Comparison of ENCODE assay signal across 8 cellular contexts in genomic region chr22:49825944-49826602, GRCh38. TPM values are rescaled to one million over a fixed set of nuclear protein-coding genes. Genes with fewer than 3 reads are reported as not detected.
DNase-seq lines count a peak whose midpoint lies in the region; ATAC-seq, FAIRE-seq and TF ChIP-seq lines count a peak whose summit lies in the region.

No MANE protein-coding gene starts in this region.

- no peaks in the 10 kb centered on the region for H3K27me3 ChIP-seq in endothelial cell of umbilical vein (ENCODE audit: control insufficient read depth in 2 of 2, insufficient read depth in 2 of 2, low read length in 2 of 2)
- H3K27me3 ChIP-seq in upper lobe of left lung = no peaks in the 10 kb centered on the region

- H3K27ac ChIP-seq in KOPT-K1 (ENCODE audit: low read depth, low read length, poor library complexity, severe bottlenecking) (peak overlapping the region; percentile 76), endothelial cell of umbilical vein (ENCODE audit: insufficient read depth, low read depth, low read length) (peak overlapping the region; percentile 55), upper lobe of left lung (peak overlapping the region; percentile 89 to 98 (median 94))

- no peak for TF ChIP-seq EP300 in upper lobe of left lung (IDR thresholded peaks at IDR 0.05)

- peaks cover 35% of the 10 kb centered on the region for H3K36me3 Mint-ChIP-seq in activated CD8-positive, alpha-beta T cell treated with anti-CD3 and anti-CD28 coated beads for 36 hours (ENCODE audit: low read depth)

- H3K9me3 Mint-ChIP-seq in activated CD8-positive, alpha-beta T cell treated with anti-CD3 and anti-CD28 coated beads for 36 hours = peaks cover 2% of the 10 kb centered on the region

- BruUV-seq in endothelial cell of umbilical vein (replicated peaks; lab: Mats Ljungman, UMichigan) = TSS peak; percentile 26

- peaks cover 11% of the 10 kb centered on the region for H4K20me1 ChIP-seq in endothelial cell of umbilical vein (replicated peaks; ENCODE audit: control insufficient read depth, extremely low read depth, insufficient read depth, low read length)

- no peak overlapping the region for H2AFZ ChIP-seq in endothelial cell of umbilical vein (ENCODE audit: low read depth, low read length)

- dilution Hi-C loops in endothelial cell of umbilical vein (cut with MboI; ENCODE audit: extremely low pct_ligation_motif_present, low sequenced_read_pairs) = no loop called here

- no peak for TF ChIP-seq POLR2A in endothelial cell of umbilical vein (IDR thresholded peaks at IDR 0.05; ENCODE audit: low read depth, low read length)
- peak in 1 of 4 donors; percentile 29 for TF ChIP-seq POLR2A in upper lobe of left lung (IDR thresholded peaks at IDR 0.05)

- H3K36me3 ChIP-seq in KOPT-K1 (ENCODE audit: insufficient read depth, low read length) = peaks cover 47% of the 10 kb centered on the region
- peaks cover 15 to 29% of the 10 kb centered on the region in 2 experiments for H3K36me3 ChIP-seq in endothelial cell of umbilical vein (ENCODE audit: control insufficient read depth in 2 of 2, extremely low read depth in 1 of 2, insufficient read depth in 2 of 2, low read length in 2 of 2)
- H3K36me3 ChIP-seq in upper lobe of left lung = peaks cover 18 to 37% (median 26%) of the 10 kb centered on the region in 4 donors

- H3K27me3 Mint-ChIP-seq in activated CD8-positive, alpha-beta T cell treated with anti-CD3 and anti-CD28 coated beads for 36 hours = no peaks in the 10 kb centered on the region

- peak; percentile 90 for DNase-seq in activated CD8-positive, alpha-beta T cell treated with anti-CD3 and anti-CD28 coated beads for 36 hours
- DNase-seq in endothelial cell of umbilical vein (ENCODE audit: low read depth, low spot score) (peak; percentile 15), omental fat pad (ENCODE audit: low spot score) (no peak), upper lobe of left lung (peak in 1 of 2 donors; percentile 77), midbrain (lab: John Stamatoyannopoulos, UW) (no peak), SKM-1 (lab: John Stamatoyannopoulos, UW; ENCODE audit: unreplicated experiment) (no peak)

- peak overlapping the region; percentile 90 for H3K4me3 Mint-ChIP-seq in activated CD8-positive, alpha-beta T cell treated with anti-CD3 and anti-CD28 coated beads for 36 hours

- peaks cover 51% of the 10 kb centered on the region for H3K4me1 Mint-ChIP-seq in activated CD8-positive, alpha-beta T cell treated with anti-CD3 and anti-CD28 coated beads for 36 hours (ENCODE audit: low read depth)

- H3K4me2 ChIP-seq in endothelial cell of umbilical vein (ENCODE audit: insufficient read depth, low read length) = peak overlapping the region; percentile 79

- H3K9me1 ChIP-seq in endothelial cell of umbilical vein (replicated peaks; ENCODE audit: control insufficient read depth, extremely low read depth, insufficient read depth, low read length) = no peaks in the 10 kb centered on the region

- H3K4me1 ChIP-seq in endothelial cell of umbilical vein (ENCODE audit: control insufficient read depth, extremely low read depth, insufficient read depth, low read length) (peaks cover 10% of the 10 kb centered on the region), upper lobe of left lung (peaks cover 30 to 48% (median 31%) of the 10 kb centered on the region in 4 donors)

- H3K9ac ChIP-seq in endothelial cell of umbilical vein (replicated peaks; ENCODE audit: extremely low read depth, insufficient read depth, low read length) = peak overlapping the region; percentile 90

- POLR2A ChIA-PET in activated CD8-positive, alpha-beta T cell treated with anti-CD3 and anti-CD28 coated beads for 36 hours (lab: Charles Lee) = interaction anchor here (0.8 to 1.7 kb wide), 16 partner anchors 9 to 365 kb away, joined by 3 to 7 read pairs (median 4); no protein-coding TSS in a partner anchor
- POLR2A ChIA-PET in endothelial cell of umbilical vein (lab: Charles Lee) = no interaction called here

- H3K9me3 ChIP-seq in KOPT-K1 (ENCODE audit: insufficient read depth, low read length, poor library complexity, severe bottlenecking) (no peaks in the 10 kb centered on the region), endothelial cell of umbilical vein (replicated peaks; ENCODE audit: control insufficient read depth, insufficient read depth, low read length) (no peaks in the 10 kb centered on the region), upper lobe of left lung (no peaks in the 10 kb centered on the region)

- ATAC-seq in activated CD8-positive, alpha-beta T cell treated with anti-CD3 and anti-CD28 coated beads for 36 hours = peak; percentile 88
- ATAC-seq in omental fat pad (ENCODE audit: low FRiP score) (peak; percentile 13), upper lobe of left lung (ENCODE audit: low FRiP score in 2 of 2) (no peak), HG02588 (IDR thresholded peaks at IDR 0.05; ENCODE audit: unreplicated experiment) (no peak)

- H3K4me3 ChIP-seq in endothelial cell of umbilical vein (replicated peaks in 1 of 3; ENCODE audit: insufficient read depth in 1 of 3, low read depth in 1 of 3, low read length in 3 of 3) (peak overlapping the region; percentile 56 to 93 (median 89)), upper lobe of left lung (peak overlapping the region; percentile 63 to 97 (median 86))

- intact Hi-C loops in activated CD8-positive, alpha-beta T cell treated with anti-CD3 and anti-CD28 coated beads for 36 hours (cut with micrococcal nuclease) = no loop called here
- intact Hi-C loops in endothelial cell of umbilical vein (cut with micrococcal nuclease) = no loop called here

- H3K79me2 ChIP-seq in endothelial cell of umbilical vein (ENCODE audit: control insufficient read depth, insufficient read depth, low read length) = peaks cover 60% of the 10 kb centered on the region

- CTCF ChIA-PET in activated CD8-positive, alpha-beta T cell treated with anti-CD3 and anti-CD28 coated beads for 36 hours (lab: Charles Lee) = no interaction called here
- CTCF ChIA-PET in endothelial cell of umbilical vein (lab: Charles Lee) = no interaction called here

- peak overlapping the region; percentile 95 for H3K27ac Mint-ChIP-seq in activated CD8-positive, alpha-beta T cell treated with anti-CD3 and anti-CD28 coated beads for 36 hours

- no peak for FAIRE-seq in endothelial cell of umbilical vein (lab: Jason Lieb, UNC)

- 15 to 17% methylated on average over 10 to 28 of the region's 31 CpGs for WGBS in upper lobe of left lung, 2 donors

- no peak for TF ChIP-seq CTCF in activated CD8-positive, alpha-beta T cell treated with anti-CD3 and anti-CD28 coated beads for 36 hours (IDR thresholded peaks at IDR 0.05)
- TF ChIP-seq CTCF in endothelial cell of umbilical vein (IDR thresholded peaks at IDR 0.05; ENCODE audit: extremely low read depth in 1 of 2, insufficient read depth in 1 of 2, low read depth in 1 of 2, low read length in 2 of 2) (no peak), omental fat pad (IDR thresholded peaks at IDR 0.05) (no peak), upper lobe of left lung (IDR thresholded peaks at IDR 0.05) (no peak)

TF ChIP-seq in endothelial cell of umbilical vein, 7 proteins besides CTCF, POLR2A, EP300 and RAD21:
- TF ChIP-seq MAX (IDR thresholded peaks at IDR 0.05; ENCODE audit: insufficient read depth, insufficient read length) = no peak
- no peak for TF ChIP-seq JUN (IDR thresholded peaks at IDR 0.05; ENCODE audit: borderline replicate concordance, insufficient read depth, insufficient read length, low read depth)
- no peak for TF ChIP-seq EZH2 (IDR thresholded peaks at IDR 0.05; ENCODE audit: borderline replicate concordance, low read depth, low read length, severe bottlenecking)
- TF ChIP-seq GATA2 (IDR thresholded peaks at IDR 0.05; ENCODE audit: insufficient read depth, insufficient read length, low read depth, low read length) = no peak
- TF ChIP-seq POLR2AphosphoS5 (IDR thresholded peaks at IDR 0.05; ENCODE audit: insufficient read depth, low read depth, low read length) = no peak
- TF ChIP-seq MYC (IDR thresholded peaks at IDR 0.05; ENCODE audit: low read depth, low read length) = no peak
- TF ChIP-seq FOS (IDR thresholded peaks at IDR 0.05; ENCODE audit: borderline replicate concordance, insufficient read depth, low read length) = no peak

RNA-seq across cellular contexts. Expression of gene BRD1, which starts 1.6 kb away (rescaled TPM):
- 10 to 100 TPM; 24.5 to 29.0 TPM for total RNA-seq in activated CD8-positive, alpha-beta T cell treated with anti-CD3 and anti-CD28 coated beads for 36 hours
- total RNA-seq in endothelial cell of umbilical vein (38.8 and 41.1 TPM in 2 replicates), omental fat pad (10 to 100 TPM; 21.0 to 57.3 (median 33.8) TPM), upper lobe of left lung (100 to 1,000 TPM in 1 of 6 donors, 10 to 100 TPM in 5; 38.9 to 141 (median 43.0) TPM)
- 6.8 and 8.1 TPM in 2 replicates for polyA plus RNA-seq in endothelial cell of umbilical vein
- 6.6 and 7.9 TPM in 2 replicates for polyA plus RNA-seq in endothelial cell of umbilical vein (2011; cell fraction: cytosol; rRNA removed)
- 46.2 and 52.9 TPM in 2 replicates for polyA plus RNA-seq in endothelial cell of umbilical vein (2011; cell fraction: nucleus; rRNA removed)
- 12.8 and 14.5 TPM in 2 replicates for polyA plus RNA-seq in endothelial cell of umbilical vein (2012)
- polyA minus RNA-seq in endothelial cell of umbilical vein = 11.1 and 15.7 TPM in 2 replicates
- polyA minus RNA-seq in endothelial cell of umbilical vein (2011; cell fraction: cytosol; rRNA and poly(A)+ RNA removed) = 6.5 TPM
- polyA minus RNA-seq in endothelial cell of umbilical vein (2011; cell fraction: nucleus; rRNA and poly(A)+ RNA removed) = 31.7 and 42.3 TPM in 2 replicates

RNA-seq across cellular contexts. Expression of gene ZBED4, which starts 27.6 kb away (rescaled TPM):
- total RNA-seq in activated CD8-positive, alpha-beta T cell treated with anti-CD3 and anti-CD28 coated beads for 36 hours = 10 to 100 TPM; 19.7 to 20.1 TPM
- total RNA-seq in endothelial cell of umbilical vein = 18.2 and 18.6 TPM in 2 replicates
- polyA plus RNA-seq in endothelial cell of umbilical vein = 6.4 and 8.6 TPM in 2 replicates
- 9.1 and 9.3 TPM in 2 replicates for polyA plus RNA-seq in endothelial cell of umbilical vein (2011; cell fraction: cytosol; rRNA removed)
- 13.5 and 14.1 TPM in 2 replicates for polyA plus RNA-seq in endothelial cell of umbilical vein (2011; cell fraction: nucleus; rRNA removed)
- 12.3 and 13.1 TPM in 2 replicates for polyA plus RNA-seq in endothelial cell of umbilical vein (2012)
- polyA minus RNA-seq in endothelial cell of umbilical vein = 14.1 TPM in 2 replicates
- polyA minus RNA-seq in endothelial cell of umbilical vein (2011; cell fraction: cytosol; rRNA and poly(A)+ RNA removed) = 5.0 TPM
- polyA minus RNA-seq in endothelial cell of umbilical vein (2011; cell fraction: nucleus; rRNA and poly(A)+ RNA removed) = 14.1 and 14.9 TPM in 2 replicates
- total RNA-seq in omental fat pad = 10 to 100 TPM; 10.0 to 21.6 (median 11.4) TPM
- total RNA-seq in upper lobe of left lung = 10 to 100 TPM; 10.8 to 19.9 (median 15.5) TPM

Comparison
In these comparisons a context has a peak if more than half of its experiments do, and no peak if none do; other contexts are left out.
1. ATAC-seq: peak in activated CD8-positive, alpha-beta T cell treated with anti-CD3 and anti-CD28 coated beads for 36 hours (single experiment) and omental fat pad (single experiment); none in upper lobe of left lung (0 of 2) and HG02588 (single experiment).
2. DNase-seq: peak in activated CD8-positive, alpha-beta T cell treated with anti-CD3 and anti-CD28 coated beads for 36 hours (single experiment) and endothelial cell of umbilical vein (single experiment); none in omental fat pad (single experiment), midbrain (single experiment) and SKM-1 (single experiment).
3. Peak in every context shown above with its lines, with median percentiles within 50 percentile points of each other: H3K27ac ChIP-seq.